ENCODE assay signal across 8 cellular contexts in the genomic region with DNA sequence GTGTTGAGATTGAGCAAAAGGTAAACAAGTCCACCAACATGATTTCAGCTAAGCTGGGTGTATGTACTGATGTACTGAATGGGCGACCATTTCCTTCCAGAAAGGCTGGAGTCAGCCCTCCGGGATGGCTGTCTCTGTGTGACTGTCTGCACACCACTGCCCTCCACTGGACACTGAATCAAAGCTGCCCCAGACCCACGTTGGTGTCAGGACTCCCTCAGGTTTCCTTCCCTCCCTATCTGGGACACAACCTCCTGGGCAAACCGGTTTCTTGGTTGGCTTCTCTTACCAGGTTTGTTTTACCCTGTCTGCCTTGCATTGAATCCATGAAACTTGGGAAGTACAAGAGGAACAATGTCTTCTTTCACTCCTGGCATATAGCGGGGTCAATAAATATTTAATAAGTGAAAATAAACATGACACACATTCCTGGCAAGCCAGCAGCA. TPM values are rescaled to one million over a fixed set of nuclear protein-coding genes. Genes with fewer than 3 reads are reported as not detected.
DNase-seq lines count a peak whose midpoint lies in the region; ATAC-seq, FAIRE-seq and TF ChIP-seq lines count a peak whose summit lies in the region.

No MANE protein-coding gene starts in this region.

- ATAC-seq in GM18511 (IDR thresholded peaks at IDR 0.05; ENCODE audit: unreplicated experiment): peak; percentile 55
- ATAC-seq in GM18870 (IDR thresholded peaks at IDR 0.05; ENCODE audit: unreplicated experiment): no peak

- in situ Hi-C loops in mammary epithelial cell (cut with MboI; ENCODE audit: low sequenced_read_pairs in 2 of 2): loop anchor here (10.0 to 25.0 kb wide), 3 partner anchors 110 to 218 kb away; a partner anchor contains a TSS

- H3K9me2 ChIP-seq in Karpas-422 (replicated peaks; ENCODE audit: insufficient read depth, low read length): no peaks in the 10 kb centered on the region
- no peaks in the 10 kb centered on the region for H3K9me2 ChIP-seq in OCI-LY7 (ENCODE audit: insufficient read depth, low read length)

- no peak overlapping the region for H3K9ac ChIP-seq in Karpas-422 (ENCODE audit: low read length)
- no peak overlapping the region for H3K9ac ChIP-seq in mammary epithelial cell (ENCODE audit: insufficient read depth, low read length)
- peak overlapping the region in 1 of 2 donors; percentile 4 for H3K9ac ChIP-seq in kidney (ENCODE audit: low read length in 2 of 2)

- H3K9me3 ChIP-seq in Karpas-422 (ENCODE audit: low read length): no peaks in the 10 kb centered on the region
- no peaks in the 10 kb centered on the region for H3K9me3 ChIP-seq in OCI-LY7 (ENCODE audit: low read length)
- no peaks in the 10 kb centered on the region for H3K9me3 ChIP-seq in mammary epithelial cell (replicated peaks; ENCODE audit: insufficient read depth, low read length)
- H3K9me3 ChIP-seq in kidney (ENCODE audit: control insufficient read depth in 1 of 2, low read length in 2 of 2): no peaks in the 10 kb centered on the region
- no peaks in the 10 kb centered on the region for H3K9me3 ChIP-seq in small intestine (ENCODE audit: control insufficient read depth, low read depth)

- intact Hi-C loops in OCI-LY7 (cut with micrococcal nuclease; ENCODE audit: unreplicated experiment) (loop anchor here (1.0 kb wide), 4 partner anchors 115 to 297 kb away; no protein-coding TSS in a partner anchor), mammary epithelial cell (cut with micrococcal nuclease) (loop anchor here (1.0 kb wide), 8 partner anchors 36 to 297 kb away; no protein-coding TSS in a partner anchor), kidney (cut with DNase I) (loop anchor here (10.0 kb wide), 1 partner anchor 218 kb away; no protein-coding TSS in a partner anchor)

- H3K27me3 ChIP-seq in Karpas-422 (ENCODE audit: low read length) (no peaks in the 10 kb centered on the region), mammary epithelial cell (ENCODE audit: insufficient read depth, low read length) (no peaks in the 10 kb centered on the region), small intestine (ENCODE audit: control insufficient read depth in 2 of 2, insufficient read depth in 2 of 2, low read length in 2 of 2) (no peaks in the 10 kb centered on the region)

- H3K36me3 ChIP-seq in Karpas-422 (ENCODE audit: insufficient read depth, low read length) (no peaks in the 10 kb centered on the region), OCI-LY7 (ENCODE audit: insufficient read depth, low read length) (no peaks in the 10 kb centered on the region), mammary epithelial cell (ENCODE audit: insufficient read depth, low read length) (no peaks in the 10 kb centered on the region), kidney (ENCODE audit: control insufficient read depth in 1 of 2, insufficient read depth in 2 of 2, low read length in 2 of 2) (no peaks in the 10 kb centered on the region), small intestine (ENCODE audit: control insufficient read depth in 2 of 2, insufficient read depth in 2 of 2, low read length in 2 of 2) (no peaks in the 10 kb centered on the region)

- FAIRE-seq in kidney (lab: Jason Lieb, UNC) (peak; percentile 30), small intestine (lab: Jason Lieb, UNC) (no peak)

- no peaks in the 10 kb centered on the region for H3K79me2 ChIP-seq in Karpas-422 (ENCODE audit: low read length)
- H3K79me2 ChIP-seq in OCI-LY7 (ENCODE audit: insufficient read depth, low read depth, low read length): peaks cover 9% of the 10 kb centered on the region; the same call in 1 of the 2 replicates
- H3K79me2 ChIP-seq in mammary epithelial cell (ENCODE audit: insufficient read depth, low read length): no peaks in the 10 kb centered on the region

- H3K4me2 ChIP-seq in Karpas-422 (ENCODE audit: low read depth, low read length, poor library complexity, severe bottlenecking): no peak overlapping the region
- H3K4me2 ChIP-seq in OCI-LY7 (ENCODE audit: low read length): peak overlapping the region; percentile 38; the same call in 1 of the 2 replicates
- peak overlapping the region; percentile 70 for H3K4me2 ChIP-seq in mammary epithelial cell (ENCODE audit: insufficient read depth, low read depth, low read length)

- no peak for DNase-seq in AG09319 (ENCODE audit: extremely low read depth, low read depth)
- DNase-seq in Karpas-422: peak; percentile 75
- DNase-seq in OCI-LY7 (ENCODE audit: low spot score): peak; percentile 75
- DNase-seq in mammary epithelial cell: peak; percentile 87
- peak; percentile 91 for DNase-seq in kidney
- DNase-seq in small intestine: peak; percentile 93

- dilution Hi-C loops in mammary epithelial cell (cut with HindIII; ENCODE audit: low sequenced_read_pairs): no loop called here

- H4K20me1 ChIP-seq in Karpas-422 (ENCODE audit: insufficient read depth, low read depth, low read length) (no peaks in the 10 kb centered on the region), OCI-LY7 (ENCODE audit: insufficient read depth, low read length) (no peaks in the 10 kb centered on the region), mammary epithelial cell (ENCODE audit: insufficient read depth, low read length) (no peaks in the 10 kb centered on the region)

- CTCF ChIA-PET in OCI-LY7 (lab: Charles Lee; ENCODE audit: unreplicated experiment): interaction anchor here (0.6 to 1.8 kb wide), 5 partner anchors 110 to 304 kb away, joined by 3 to 5 read pairs (median 4); a partner anchor contains a TSS
- CTCF ChIA-PET in mammary epithelial cell (lab: Charles Lee; ENCODE audit: low non-redundant PET): interaction anchor here (0.7 to 0.9 kb wide), 2 partner anchors 147 to 288 kb away, joined by 4 to 9 read pairs; no protein-coding TSS in a partner anchor

- TF ChIP-seq CTCF in AG09319 (IDR thresholded peaks at IDR 0.05; ENCODE audit: low read depth, low read length): peak; percentile 92
- TF ChIP-seq CTCF in OCI-LY7 (conservative IDR thresholded peaks at IDR 0.05; ENCODE audit: low read length): peak; percentile 88
- TF ChIP-seq CTCF in mammary epithelial cell (conservative IDR thresholded peaks at IDR 0.05 in 1 of 2, IDR thresholded peaks at IDR 0.05 in 1 of 2; ENCODE audit: extremely low read depth in 1 of 2, insufficient read depth in 1 of 2, low read depth in 1 of 2, low read length in 2 of 2): peak; percentile 94 to 96
- peak; percentile 91 for TF ChIP-seq CTCF in kidney (IDR thresholded peaks at IDR 0.05; ENCODE audit: borderline replicate concordance, extremely low read depth, insufficient read depth)

- BruUV-seq in OCI-LY7 (replicated peaks; lab: Mats Ljungman, UMichigan) (no TSS peak), mammary epithelial cell (replicated peaks; lab: Mats Ljungman, UMichigan) (no TSS peak)

- H3K4me3 ChIP-seq in Karpas-422 (ENCODE audit: low read length) (no peak overlapping the region), OCI-LY7 (ENCODE audit: low read depth, low read length, poor library complexity, severe bottlenecking) (no peak overlapping the region), mammary epithelial cell (replicated peaks in 1 of 3; ENCODE audit: insufficient read depth in 1 of 3, low read depth in 2 of 3, low read length in 3 of 3) (peak overlapping the region in 1 of 3 experiments; percentile 18), kidney (ENCODE audit: low read length in 2 of 2) (no peak overlapping the region), small intestine (ENCODE audit: low read depth in 1 of 2, low read length in 2 of 2) (no peak overlapping the region)

- H2AFZ ChIP-seq in Karpas-422 (ENCODE audit: low read length) (peak overlapping the region; percentile 57; the same call in 1 of the 2 replicates), OCI-LY7 (ENCODE audit: low read length) (peak overlapping the region; percentile 74), mammary epithelial cell (ENCODE audit: low read depth, low read length) (peak overlapping the region; percentile 75)

- H3K4me1 ChIP-seq in Karpas-422 (ENCODE audit: low read length): peaks cover 7% of the 10 kb centered on the region
- H3K4me1 ChIP-seq in OCI-LY7 (ENCODE audit: insufficient read depth, low read length, poor library complexity, severe bottlenecking): peaks cover 52% of the 10 kb centered on the region
- peaks cover 40% of the 10 kb centered on the region for H3K4me1 ChIP-seq in mammary epithelial cell (ENCODE audit: insufficient read depth, low read length)
- H3K4me1 ChIP-seq in kidney (ENCODE audit: control insufficient read depth in 1 of 2, insufficient read depth in 1 of 2, low read depth in 1 of 2, low read length in 2 of 2): peaks cover 13 to 16% of the 10 kb centered on the region in 2 donors
- H3K4me1 ChIP-seq in small intestine (ENCODE audit: control insufficient read depth in 2 of 2, insufficient read depth in 1 of 2, low read depth in 1 of 2, low read length in 1 of 2): peaks cover 2 to 6% of the 10 kb centered on the region in 2 donors

- POLR2A ChIA-PET in OCI-LY7 (lab: Charles Lee): interaction anchor here (0.6 to 2.7 kb wide), 6 partner anchors 8 to 324 kb away, joined by 3 to 9 read pairs (median 4); no protein-coding TSS in a partner anchor

- 3% methylated on average over 5 of the region's 5 CpGs for WGBS in mammary epithelial cell (ENCODE audit: low coverage, missing lambda C conversion rate)
- WGBS in small intestine, 3 donors: 11 to 16% (median 13%) methylated on average over 5 of the region's 5 CpGs

- H3K27ac ChIP-seq in Karpas-422 (ENCODE audit: low read length) (no peak overlapping the region), OCI-LY7 (ENCODE audit: low read depth, low read length, poor library complexity, severe bottlenecking) (no peak overlapping the region), mammary epithelial cell (ENCODE audit: insufficient read depth, low read depth, low read length) (no peak overlapping the region), kidney (ENCODE audit: low read depth in 2 of 2, low read length in 2 of 2) (no peak overlapping the region), small intestine (ENCODE audit: low read depth in 1 of 2, low read length in 1 of 2) (peak overlapping the region in 1 of 2 donors; percentile 55)

RNA-seq across cellular contexts. Expression of a gene that starts 5.3 kb away (rescaled TPM):
- 105 and 245 TPM in 2 replicates for total RNA-seq in Karpas-422 (2014; rRNA removed; shearing (Covaris generic); ENCODE audit: low replicate concordance)
- 182 and 221 TPM in 2 replicates for total RNA-seq in OCI-LY7 (2014; rRNA removed; shearing (Covaris generic))
- total RNA-seq in OCI-LY7 (2022): 302 and 306 TPM in 2 replicates
- total RNA-seq in mammary epithelial cell: 100 to 1,000 TPM; 164 to 214 TPM
- 228 TPM for polyA plus RNA-seq in mammary epithelial cell
- polyA minus RNA-seq in mammary epithelial cell: 74.5 TPM
- total RNA-seq in kidney: 199 TPM
- 307 TPM for polyA plus RNA-seq in kidney (ENCODE audit: insufficient read depth, low read depth, low replicate concordance)
- polyA plus RNA-seq in small intestine: 100 to 1,000 TPM; 219 to 331 (median 292) TPM

RNA-seq across cellular contexts. Expression of a gene that starts 37.6 kb away (rescaled TPM):
- total RNA-seq in Karpas-422 (2014; rRNA removed; shearing (Covaris generic); ENCODE audit: low replicate concordance): 0.63 and 3.2 TPM in 2 replicates
- total RNA-seq in OCI-LY7 (2014; rRNA removed; shearing (Covaris generic)): 0.41 and 0.44 TPM in 2 replicates
- 0.89 and 1.3 TPM in 2 replicates for total RNA-seq in OCI-LY7 (2022)
- 10 to 100 TPM; 22.8 to 32.8 TPM for total RNA-seq in mammary epithelial cell
- 17.6 TPM for polyA plus RNA-seq in mammary epithelial cell
- polyA minus RNA-seq in mammary epithelial cell: 15.2 TPM
- 78.6 TPM for total RNA-seq in kidney
- polyA plus RNA-seq in kidney (ENCODE audit: insufficient read depth, low read depth, low replicate concordance): 178 TPM
- 10 to 100 TPM in 1 of 3 donors, 1 to 10 TPM in 2; 7.6 to 39.1 (median 7.8) TPM for polyA plus RNA-seq in small intestine
